18 cellular contexts compared by ENCODE assay signal in the genomic region with DNA sequence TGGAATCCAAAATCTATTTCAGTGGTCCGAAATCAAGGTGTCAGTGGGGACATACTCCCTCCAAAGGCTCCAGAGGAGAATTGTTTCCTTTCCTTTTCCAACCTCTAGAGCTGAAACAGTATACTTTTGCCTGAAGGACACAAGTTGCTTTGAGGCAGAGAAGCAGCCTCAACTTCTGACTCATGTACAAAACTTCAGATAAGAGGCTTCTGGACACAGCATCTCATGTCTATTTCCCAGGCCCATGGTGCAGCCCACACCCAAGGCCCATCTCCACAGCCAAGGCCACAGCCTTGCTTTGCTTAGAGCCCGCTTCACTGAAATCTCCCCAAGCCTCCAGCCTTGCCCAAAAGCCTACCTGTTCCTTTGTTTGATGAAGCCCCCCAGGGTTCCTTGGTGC.
DNase-seq lines count a peak whose midpoint lies in the region; ATAC-seq, FAIRE-seq and TF ChIP-seq lines count a peak whose summit lies in the region.
"Had no signal": no experiment of that assay in that cellular context is flagged by ENCODE, and none has a peak within 500 bp of the region (broad histone marks: within the 10 kb centered on the region; RNA-seq: fewer than 3 reads in every experiment).

No MANE protein-coding gene starts in this region.

- FAIRE-seq in pancreas (lab: Jason Lieb, UNC), result no peak
- FAIRE-seq: G401.6 had no signal

- H3K9me3 Mint-ChIP-seq in activated CD8-positive, alpha-beta T cell treated with anti-CD3 and anti-CD28 coated beads, Interleukin-2, amount 10 ng/mL, durations not matched to agents 7 days and 5 days (ENCODE audit: insufficient read depth), result peaks cover 3% of the 10 kb centered on the region
- H3K9me3 Mint-ChIP-seq in activated CD8-positive, alpha-beta T cell treated with anti-CD3 and anti-CD28 coated beads for 36 hours, result peaks cover under 1% of the 10 kb centered on the region
- H3K9me3 Mint-ChIP-seq in endodermal cell (peaks cover 15% of the 10 kb centered on the region), osteocyte (ENCODE audit: unreplicated experiment) (peaks cover 4% of the 10 kb centered on the region)
- peaks cover 0 to under 1% of the 10 kb centered on the region in 2 donors for H3K9me3 Mint-ChIP-seq in effector memory CD8-positive, alpha-beta T cell
- H3K9me3 Mint-ChIP-seq: CD4-positive, alpha-beta T cell had no signal

- no peaks in the 10 kb centered on the region for H3K4me1 ChIP-seq in adipocyte (ENCODE audit: control insufficient read depth, insufficient read depth, low read length)
- no peaks in the 10 kb centered on the region for H3K4me1 ChIP-seq in endodermal cell (ENCODE audit: control insufficient read depth, insufficient read depth, low read length)
- no peaks in the 10 kb centered on the region for H3K4me1 ChIP-seq in pancreas
- H3K4me1 ChIP-seq: BE2C, Peyer's patch had no signal

- H3K27me3 ChIP-seq in adipocyte (replicated peaks; ENCODE audit: control insufficient read depth, insufficient read depth, low read length) (peaks cover 16% of the 10 kb centered on the region), endodermal cell (ENCODE audit: control insufficient read depth, insufficient read depth, low read length, poor library complexity, severe bottlenecking) (no peaks in the 10 kb centered on the region), pancreas (no peaks in the 10 kb centered on the region)
- H3K27me3 ChIP-seq: BE2C, Peyer's patch had no signal

- H3K9ac ChIP-seq in adipocyte (ENCODE audit: low read length) (no peak overlapping the region), endodermal cell (ENCODE audit: extremely low read depth, low read length, poor library complexity, severe bottlenecking) (no peak overlapping the region)

- H3K4me3 ChIP-seq in adipocyte (ENCODE audit: low read length), result no peak overlapping the region
- H3K4me3 ChIP-seq in endodermal cell (ENCODE audit: low read length), result no peak overlapping the region
- no peak overlapping the region for H3K4me3 ChIP-seq in pancreas
- H3K4me3 ChIP-seq: Peyer's patch had no signal

- peaks cover 2% of the 10 kb centered on the region for H3K36me3 Mint-ChIP-seq in activated CD8-positive, alpha-beta T cell treated with anti-CD3 and anti-CD28 coated beads, Interleukin-2, amount 10 ng/mL, durations not matched to agents 7 days and 5 days (ENCODE audit: low read depth)
- no peaks in the 10 kb centered on the region for H3K36me3 Mint-ChIP-seq in activated CD8-positive, alpha-beta T cell treated with anti-CD3 and anti-CD28 coated beads for 36 hours (ENCODE audit: low read depth)
- no peaks in the 10 kb centered on the region for H3K36me3 Mint-ChIP-seq in endodermal cell (ENCODE audit: low read depth)
- H3K36me3 Mint-ChIP-seq in osteocyte (ENCODE audit: unreplicated experiment), result no peaks in the 10 kb centered on the region
- H3K36me3 Mint-ChIP-seq in effector memory CD8-positive, alpha-beta T cell (ENCODE audit: insufficient read depth), result peaks cover 3% of the 10 kb centered on the region

- no peak for TF ChIP-seq CTCF in activated CD8-positive, alpha-beta T cell treated with anti-CD3 and anti-CD28 coated beads for 36 hours (IDR thresholded peaks at IDR 0.05)
- TF ChIP-seq CTCF in endodermal cell (conservative IDR thresholded peaks at IDR 0.05), result no peak
- TF ChIP-seq CTCF in osteocyte (IDR thresholded peaks at IDR 0.05), result no peak
- TF ChIP-seq CTCF in pancreas (IDR thresholded peaks at IDR 0.05), result no peak

- peaks cover 5% of the 10 kb centered on the region for H3K27me3 Mint-ChIP-seq in activated CD8-positive, alpha-beta T cell treated with anti-CD3 and anti-CD28 coated beads, Interleukin-2, amount 10 ng/mL, durations not matched to agents 7 days and 5 days (ENCODE audit: low read depth)
- H3K27me3 Mint-ChIP-seq in activated CD8-positive, alpha-beta T cell treated with anti-CD3 and anti-CD28 coated beads for 36 hours, result peaks cover 11% of the 10 kb centered on the region
- H3K27me3 Mint-ChIP-seq in endodermal cell (ENCODE audit: insufficient read depth) (peaks cover 7% of the 10 kb centered on the region), osteocyte (ENCODE audit: unreplicated experiment) (no peaks in the 10 kb centered on the region)
- H3K27me3 Mint-ChIP-seq in effector memory CD8-positive, alpha-beta T cell, result peaks cover 36 to 40% of the 10 kb centered on the region in 2 donors

- H3K4me3 Mint-ChIP-seq in activated CD8-positive, alpha-beta T cell treated with anti-CD3 and anti-CD28 coated beads, Interleukin-2, amount 10 ng/mL, durations not matched to agents 7 days and 5 days, result no peak overlapping the region
- no peak overlapping the region for H3K4me3 Mint-ChIP-seq in activated CD8-positive, alpha-beta T cell treated with anti-CD3 and anti-CD28 coated beads for 36 hours
- H3K4me3 Mint-ChIP-seq in endodermal cell, result no peak overlapping the region
- no peak overlapping the region for H3K4me3 Mint-ChIP-seq in osteocyte (ENCODE audit: unreplicated experiment)
- no peak overlapping the region for H3K4me3 Mint-ChIP-seq in effector memory CD8-positive, alpha-beta T cell
- H3K4me3 Mint-ChIP-seq: CD4-positive, alpha-beta T cell had no signal

- peaks cover 6% of the 10 kb centered on the region for H3K4me1 Mint-ChIP-seq in activated CD8-positive, alpha-beta T cell treated with anti-CD3 and anti-CD28 coated beads, Interleukin-2, amount 10 ng/mL, durations not matched to agents 7 days and 5 days (ENCODE audit: low read depth)
- no peaks in the 10 kb centered on the region for H3K4me1 Mint-ChIP-seq in activated CD8-positive, alpha-beta T cell treated with anti-CD3 and anti-CD28 coated beads for 36 hours (ENCODE audit: low read depth)
- H3K4me1 Mint-ChIP-seq in endodermal cell (peaks cover 8% of the 10 kb centered on the region), osteocyte (ENCODE audit: unreplicated experiment) (no peaks in the 10 kb centered on the region)
- no peaks in the 10 kb centered on the region for H3K4me1 Mint-ChIP-seq in effector memory CD8-positive, alpha-beta T cell (ENCODE audit: low read depth in 2 of 2)

- no peak for ATAC-seq in activated CD8-positive, alpha-beta T cell treated with anti-CD3 and anti-CD28 coated beads, Interleukin-2, amount 10 ng/mL, durations not matched to agents 7 days and 5 days
- no peak for ATAC-seq in activated CD8-positive, alpha-beta T cell treated with anti-CD3 and anti-CD28 coated beads for 36 hours
- no peak for ATAC-seq in effector memory CD8-positive, alpha-beta T cell (replicated peaks)
- no peak for ATAC-seq in pancreas

- H3K36me3 ChIP-seq in adipocyte (ENCODE audit: control insufficient read depth, insufficient read depth, low read length, severe bottlenecking), result no peaks in the 10 kb centered on the region
- H3K36me3 ChIP-seq in endodermal cell (ENCODE audit: control insufficient read depth, insufficient read depth, low read length), result no peaks in the 10 kb centered on the region
- H3K36me3 ChIP-seq in pancreas, result no peaks in the 10 kb centered on the region
- H3K36me3 ChIP-seq: BE2C, Peyer's patch had no signal

- no peak overlapping the region for H3K27ac Mint-ChIP-seq in activated CD8-positive, alpha-beta T cell treated with anti-CD3 and anti-CD28 coated beads, Interleukin-2, amount 10 ng/mL, durations not matched to agents 7 days and 5 days
- no peak overlapping the region for H3K27ac Mint-ChIP-seq in activated CD8-positive, alpha-beta T cell treated with anti-CD3 and anti-CD28 coated beads for 36 hours
- H3K27ac Mint-ChIP-seq in endodermal cell, result no peak overlapping the region
- H3K27ac Mint-ChIP-seq in osteocyte (ENCODE audit: unreplicated experiment), result no peak overlapping the region
- H3K27ac Mint-ChIP-seq in effector memory CD8-positive, alpha-beta T cell, result no peak overlapping the region
- H3K27ac Mint-ChIP-seq: CD4-positive, alpha-beta T cell had no signal

- POLR2A ChIA-PET in activated CD8-positive, alpha-beta T cell treated with anti-CD3 and anti-CD28 coated beads, Interleukin-2, amount 10 ng/mL, durations not matched to agents 7 days and 5 days (lab: Charles Lee), result no interaction called here
- POLR2A ChIA-PET in activated CD8-positive, alpha-beta T cell treated with anti-CD3 and anti-CD28 coated beads for 36 hours (lab: Charles Lee), result no interaction called here

- DNase-seq in activated CD8-positive, alpha-beta T cell treated with anti-CD3 and anti-CD28 coated beads, Interleukin-2, amount 10 ng/mL, durations not matched to agents 7 days and 5 days, result peak; percentile 10
- DNase-seq in activated CD8-positive, alpha-beta T cell treated with anti-CD3 and anti-CD28 coated beads for 36 hours, result no peak
- DNase-seq in adipocyte (ENCODE audit: low read depth), result peak; percentile 48
- peak; percentile 34 for DNase-seq in endodermal cell
- DNase-seq in osteocyte (ENCODE audit: extremely low spot score, unreplicated experiment), result peak; percentile 64
- no peak for DNase-seq in effector memory CD8-positive, alpha-beta T cell
- no peak for DNase-seq in pancreas
- no peak for DNase-seq in mesenteric fat pad (ENCODE audit: low spot score)
- DNase-seq: BE2C; CD4-positive, alpha-beta T cell; DMS53; KBM-7; NCI-H1436; NCI-H524 treated with DMSO at 0.1 percent for 48 hours; Peyer's patch; SIG-M5 had no signal

- 88 to 93% methylated on average over 1 to 2 of the region's 2 CpGs for WGBS in endodermal cell (ENCODE audit: insufficient coverage in 1 of 2, insufficient read length in 1 of 2), 2 experiments
- WGBS in pancreas, 2 donors, result 78% methylated on average over 2 of the region's 2 CpGs

- CTCF ChIA-PET in activated CD8-positive, alpha-beta T cell treated with anti-CD3 and anti-CD28 coated beads, Interleukin-2, amount 10 ng/mL, durations not matched to agents 7 days and 5 days (lab: Charles Lee), result interaction anchor here (2.3 kb wide), 1 partner anchor 41 kb away, joined by 6 read pairs; no protein-coding TSS in a partner anchor
- CTCF ChIA-PET in activated CD8-positive, alpha-beta T cell treated with anti-CD3 and anti-CD28 coated beads for 36 hours (lab: Charles Lee), result interaction anchor here (1.0 to 1.6 kb wide), 2 partner anchors 20 to 38 kb away, joined by 3 read pairs; no protein-coding TSS in a partner anchor

- H3K9me3 ChIP-seq in adipocyte (ENCODE audit: control insufficient read depth, low read length) (peaks cover 3% of the 10 kb centered on the region), endodermal cell (ENCODE audit: control insufficient read depth, low read length) (peaks cover 5% of the 10 kb centered on the region), pancreas (no peaks in the 10 kb centered on the region)
- H3K9me3 ChIP-seq: BE2C had no signal

- intact Hi-C loops in activated CD8-positive, alpha-beta T cell treated with anti-CD3 and anti-CD28 coated beads for 36 hours (cut with micrococcal nuclease), result no loop called here
- intact Hi-C loops in pancreas (cut with DNase I), result no loop called here

- no peak overlapping the region for H3K27ac ChIP-seq in endodermal cell (ENCODE audit: low read depth, low read length)
- no peak overlapping the region for H3K27ac ChIP-seq in pancreas
- H3K27ac ChIP-seq: 22Rv1, Peyer's patch had no signal

Comparison
In these comparisons a context has a peak if more than half of its experiments do, and no peak if none do; other contexts are left out.
1. DNase-seq: peak in activated CD8-positive, alpha-beta T cell treated with anti-CD3 and anti-CD28 coated beads, Interleukin-2, amount 10 ng/mL, durations not matched to agents 7 days and 5 days (single experiment), adipocyte (single experiment), endodermal cell (single experiment) and osteocyte (single experiment); none in activated CD8-positive, alpha-beta T cell treated with anti-CD3 and anti-CD28 coated beads for 36 hours (single experiment), effector memory CD8-positive, alpha-beta T cell (0 of 3), pancreas (0 of 6) and mesenteric fat pad (single experiment).